ENCODE assay signal across 9 cellular contexts in the genomic region with DNA sequence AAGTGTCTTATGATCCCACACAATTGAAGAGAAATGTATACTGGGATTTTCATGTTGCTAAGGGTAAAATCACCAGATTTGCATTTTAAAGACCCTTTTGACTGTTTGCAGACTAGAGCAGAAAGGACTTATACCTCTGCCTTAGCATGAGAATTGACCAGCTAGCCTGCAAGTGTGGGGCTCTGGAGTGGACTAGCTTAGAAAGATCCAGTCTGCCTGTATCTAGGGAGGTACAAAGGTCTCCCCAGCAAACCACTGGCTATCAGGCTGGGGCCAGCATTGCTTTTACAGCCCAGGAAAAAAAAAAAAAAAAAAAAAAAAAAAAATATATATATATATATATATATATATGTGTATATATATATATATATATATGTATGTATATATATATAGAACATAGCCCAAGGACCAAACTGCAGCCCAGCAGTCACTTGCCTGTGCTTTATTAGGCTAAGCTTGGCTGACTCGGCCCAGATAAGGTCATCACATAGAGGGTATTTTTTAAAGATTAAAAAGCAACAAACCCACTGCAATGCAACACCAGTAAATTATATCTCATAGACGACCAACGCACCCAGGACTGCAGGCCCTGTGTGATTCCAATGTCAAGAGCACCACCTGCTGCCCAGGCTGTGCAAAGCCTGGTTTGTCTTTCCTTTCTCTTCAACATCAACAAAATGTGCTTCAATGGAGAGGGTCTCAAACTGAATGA.
DNase-seq lines count a peak whose midpoint lies in the region; ATAC-seq, FAIRE-seq and TF ChIP-seq lines count a peak whose summit lies in the region.
"Had no signal": no experiment of that assay in that cellular context is flagged by ENCODE, and none has a peak within 500 bp of the region (broad histone marks: within the 10 kb centered on the region; RNA-seq: fewer than 3 reads in every experiment).

No MANE protein-coding gene starts in this region.

- H3K36me3 ChIP-seq in SK-N-SH (replicated peaks in 1 of 2; ENCODE audit: control insufficient read depth in 1 of 2, insufficient read depth in 2 of 2, low read length in 1 of 2) (no peaks in the 10 kb centered on the region), left lung (no peaks in the 10 kb centered on the region)

- WGBS in SK-N-SH (ENCODE audit: low lambda C conversion rate): 0% methylated on average over 3 of the region's 3 CpGs

- no peak overlapping the region for H3K4me3 Mint-ChIP-seq in stimulated activated naive B cell treated with anti-CD40 and anti-IgM and Interleukin-4, amounts not matched to agents 10 μg/mL and 1 μg/mL and 100 μg/mL, for 72 hours
- H3K4me3 Mint-ChIP-seq: natural killer cell treated with Interleukin-12 subunit alpha and Interleukin-12 subunit beta and Interleukin-15 and Interleukin-18, amount 100 ng/mL, for 72 hours had no signal

- peak; percentile 62 for FAIRE-seq in GM18507 (lab: Jason Lieb, UNC)

- peaks cover 4% of the 10 kb centered on the region for H3F3A ChIP-seq in SK-N-SH (replicated peaks; ENCODE audit: insufficient read depth)

- H3K4me1 Mint-ChIP-seq in stimulated activated naive B cell treated with anti-CD40 and anti-IgM and Interleukin-4, amounts not matched to agents 10 μg/mL and 1 μg/mL and 100 μg/mL, for 72 hours: no peaks in the 10 kb centered on the region

- CTCF ChIA-PET in SK-N-SH (lab: Yijun Ruan, JAX): interaction anchor here (0.6 to 3.0 kb wide), 18 partner anchors 10 to 1286 kb away, joined by 3 to 76 read pairs (median 3); no protein-coding TSS in a partner anchor

- no peak overlapping the region for H3K27ac Mint-ChIP-seq in stimulated activated naive B cell treated with anti-CD40 and anti-IgM and Interleukin-4, amounts not matched to agents 10 μg/mL and 1 μg/mL and 100 μg/mL, for 72 hours
- H3K27ac Mint-ChIP-seq: natural killer cell treated with Interleukin-12 subunit alpha and Interleukin-12 subunit beta and Interleukin-15 and Interleukin-18, amount 100 ng/mL, for 72 hours had no signal

- peaks cover 9% of the 10 kb centered on the region in 2 donors for H3K27me3 Mint-ChIP-seq in stimulated activated naive B cell treated with anti-CD40 and anti-IgM and Interleukin-4, amounts not matched to agents 10 μg/mL and 1 μg/mL and 100 μg/mL, for 72 hours

- no peaks in the 10 kb centered on the region for H3K36me3 Mint-ChIP-seq in stimulated activated naive B cell treated with anti-CD40 and anti-IgM and Interleukin-4, amounts not matched to agents 10 μg/mL and 1 μg/mL and 100 μg/mL, for 72 hours
- H3K36me3 Mint-ChIP-seq: natural killer cell treated with Interleukin-12 subunit alpha and Interleukin-12 subunit beta and Interleukin-15 and Interleukin-18, amount 100 ng/mL, for 72 hours had no signal

- H3K4me3 ChIP-seq in AG10803 (ENCODE audit: low read length) (no peak overlapping the region), SK-N-SH (ENCODE audit: low read depth in 2 of 2, low read length in 1 of 2) (peak overlapping the region in 1 of 2 experiments; percentile 25; a peak in 1 of 4 replicates), left lung (no peak overlapping the region)

- H3K9me3 Mint-ChIP-seq in stimulated activated naive B cell treated with anti-CD40 and anti-IgM and Interleukin-4, amounts not matched to agents 10 μg/mL and 1 μg/mL and 100 μg/mL, for 72 hours: no peaks in the 10 kb centered on the region
- H3K9me3 Mint-ChIP-seq: natural killer cell treated with Interleukin-12 subunit alpha and Interleukin-12 subunit beta and Interleukin-15 and Interleukin-18, amount 100 ng/mL, for 72 hours had no signal

- no peak overlapping the region for H3K4me2 ChIP-seq in SK-N-SH

- peak; percentile 100 for TF ChIP-seq RAD21 in SK-N-SH (IDR thresholded peaks at IDR 0.05; ENCODE audit: low read length)

- H4K20me1 ChIP-seq in SK-N-SH (ENCODE audit: insufficient read depth): no peaks in the 10 kb centered on the region

- POLR2A ChIA-PET in SK-N-SH (lab: Yijun Ruan, JAX): no interaction called here

- peak; percentile 77 for DNase-seq in AG10803 (ENCODE audit: low read depth)
- peak; percentile 28 for DNase-seq in GM18507 (ENCODE audit: extremely low spot score, insufficient read length, low read depth)
- peak; percentile 62 for DNase-seq in NCI-H1105 (lab: John Stamatoyannopoulos, UW)
- DNase-seq in SK-N-SH: peak; percentile 73
- peak; percentile 67 for DNase-seq in cerebellum (ENCODE audit: low spot score)
- DNase-seq in left lung: peak in 1 of 2 donors; percentile 40
- DNase-seq in stimulated activated naive B cell treated with anti-CD40 and anti-IgM and Interleukin-4, amounts not matched to agents 10 μg/mL and 1 μg/mL and 100 μg/mL, for 72 hours: peak; percentile 20

- ATAC-seq in HG02840 (IDR thresholded peaks at IDR 0.05; ENCODE audit: low FRiP score, unreplicated experiment) (peak; percentile 82), left lung (peak; percentile 95)
- peak; percentile 94 to 95 for ATAC-seq in stimulated activated naive B cell treated with anti-CD40 and anti-IgM and Interleukin-4, amounts not matched to agents 10 μg/mL and 1 μg/mL and 100 μg/mL, for 72 hours (replicated peaks)

- TF ChIP-seq CTCF in AG10803 (conservative IDR thresholded peaks at IDR 0.05; ENCODE audit: low read length) (peak; percentile 97), SK-N-SH (IDR thresholded peaks at IDR 0.05) (peak; percentile 97), left lung (IDR thresholded peaks at IDR 0.05) (peak; percentile 66 to 82)

- no peaks in the 10 kb centered on the region for H3K9me2 ChIP-seq in SK-N-SH

- intact Hi-C loops in left lung (cut with DNase I): loop anchor here in 1 of 2 donors (10.0 kb wide), 1 partner anchor 736 kb away; no protein-coding TSS in a partner anchor

- H3K9ac ChIP-seq in SK-N-SH: no peak overlapping the region

- H2AFZ ChIP-seq in SK-N-SH (ENCODE audit: low read depth): no peak overlapping the region

- TF ChIP-seq EP300 in SK-N-SH (IDR thresholded peaks at IDR 0.05; ENCODE audit: borderline replicate concordance in 1 of 2, low read depth in 1 of 2, low read length in 1 of 2): no peak; a peak in 1 of 4 replicates

- H3K27me3 ChIP-seq in SK-N-SH (ENCODE audit: insufficient read depth) (no peaks in the 10 kb centered on the region), left lung (no peaks in the 10 kb centered on the region)

- peak overlapping the region in 1 of 2 experiments; percentile 55; a peak in 1 of 4 replicates for H3K27ac ChIP-seq in SK-N-SH (ENCODE audit: low read depth in 2 of 2, low read length in 1 of 2)
- no peak overlapping the region for H3K27ac ChIP-seq in left lung

- H3K79me2 ChIP-seq in SK-N-SH (ENCODE audit: insufficient read depth): no peaks in the 10 kb centered on the region

- H3K4me1 ChIP-seq in SK-N-SH (ENCODE audit: control insufficient read depth in 1 of 2, insufficient read depth in 2 of 2, low read depth in 1 of 2, low read length in 1 of 2) (peaks cover 0 to 21% of the 10 kb centered on the region in 2 experiments; a peak in 3 of 4 replicates), left lung (no peaks in the 10 kb centered on the region)

- no peaks in the 10 kb centered on the region for H3K9me3 ChIP-seq in SK-N-SH
- no peaks in the 10 kb centered on the region for H3K9me3 ChIP-seq in left lung

TF ChIP-seq in SK-N-SH, 30 proteins besides CTCF, POLR2A, EP300 and RAD21:
- TF ChIP-seq RCOR1 (IDR thresholded peaks at IDR 0.05; ENCODE audit: low read length) (peak; percentile 42; the same call in 1 of the 2 replicates), SMC3 (IDR thresholded peaks at IDR 0.05; ENCODE audit: low read depth, low read length) (peak; percentile 99), CHD2 (IDR thresholded peaks at IDR 0.05; ENCODE audit: low read length, partially characterized antibody) (peak; percentile 25), GABPA (IDR thresholded peaks at IDR 0.05; ENCODE audit: low read depth) (no peak), FOXJ3 (CRISPR knock-in tag; IDR thresholded peaks at IDR 0.05) (no peak), JUND (IDR thresholded peaks at IDR 0.05) (no peak)
